ENCODE assay signal across 18 cellular contexts in genomic region chr22:32661737-32662586, GRCh38.
DNase-seq lines count a peak whose midpoint lies in the region; ATAC-seq and TF ChIP-seq lines count a peak whose summit lies in the region.
"Had no signal": no experiment of that assay in that cellular context is flagged by ENCODE, and none has a peak within 500 bp of the region (broad histone marks: within the 10 kb centered on the region; RNA-seq: fewer than 3 reads in every experiment).

No MANE protein-coding gene starts in this region.

- H3K4me3 ChIP-seq in heart left ventricle (no peak overlapping the region), right atrium auricular region (no peak overlapping the region), cardiac fibroblast (replicated peaks in 1 of 2; ENCODE audit: low read depth in 2 of 2, low read length in 2 of 2) (no peak overlapping the region), vagina (no peak overlapping the region)
- H3K4me3 ChIP-seq: upper lobe of left lung had no signal

- H3K27ac ChIP-seq in heart left ventricle (peak overlapping the region in 8 of 12 donors; percentile 18 to 69 (median 37)), right atrium auricular region (peak overlapping the region in 1 of 2 donors; percentile 53), vagina (peak overlapping the region; percentile 42)
- H3K27ac ChIP-seq: KMS-11 had no signal

- DNase-seq in heart left ventricle: no peak
- no peak for DNase-seq in right atrium auricular region (ENCODE audit: low spot score)
- DNase-seq in cardiac fibroblast (ENCODE audit: low read depth in 2 of 2): peak; percentile 15 to 52
- DNase-seq in hepatic stellate cell (ENCODE audit: low spot score): peak; percentile 54
- no peak for DNase-seq in vagina (ENCODE audit: extremely low spot score in 2 of 2)
- DNase-seq in posterior cingulate gyrus: no peak
- DNase-seq: activated CD4-positive, alpha-beta T cell treated with anti-CD3 and anti-CD28 coated beads for 1 hour; activated CD8-positive, alpha-beta memory T cell treated with anti-CD3 and anti-CD28 coated beads, Interleukin-2, amount 50 U/mL, for 48 hours; activated naive CD4-positive, alpha-beta T cell treated with Interleukin-2 at 50 U/mL for 16 hours; effector CD8-positive, alpha-beta T cell; NCI-H1417; NK-92 treated with Interleukin-12 subunit alpha and Interleukin-12 subunit beta, amount 100 ng/mL, for 24 hours; small intestine; upper lobe of left lung had no signal

- H3K36me3 ChIP-seq in heart left ventricle: no peaks in the 10 kb centered on the region
- H3K36me3 ChIP-seq in right atrium auricular region: no peaks in the 10 kb centered on the region
- no peaks in the 10 kb centered on the region for H3K36me3 ChIP-seq in vagina
- H3K36me3 ChIP-seq: upper lobe of left lung had no signal

- no peak for TF ChIP-seq CTCF in heart left ventricle (IDR thresholded peaks at IDR 0.05)
- TF ChIP-seq CTCF in right atrium auricular region (IDR thresholded peaks at IDR 0.05): no peak
- TF ChIP-seq CTCF in cardiac fibroblast (IDR thresholded peaks at IDR 0.05; ENCODE audit: low read depth, low read length): no peak
- no peak for TF ChIP-seq CTCF in vagina (IDR thresholded peaks at IDR 0.05)

- TF ChIP-seq POLR2A in heart left ventricle (IDR thresholded peaks at IDR 0.05) (no peak), vagina (IDR thresholded peaks at IDR 0.05) (no peak)

- WGBS in heart left ventricle, 4 donors: 70 to 72% (median 71%) methylated on average over 9 of the region's 9 CpGs

- ATAC-seq in heart left ventricle: no peak
- no peak for ATAC-seq in HG03457 (IDR thresholded peaks at IDR 0.05; ENCODE audit: unreplicated experiment)
- ATAC-seq in GM21360 (IDR thresholded peaks at IDR 0.05; ENCODE audit: unreplicated experiment): no peak
- ATAC-seq: stimulated activated effector memory CD8-positive, alpha-beta T cell treated with anti-CD3 and anti-CD28 coated beads, Interleukin-12 subunit alpha, Interleukin-12 subunit beta, amount 100 ng/mL, for 72 hours had no signal

- peaks cover 0 to 27% (median 0%) of the 10 kb centered on the region in 12 donors for H3K4me1 ChIP-seq in heart left ventricle
- H3K4me1 ChIP-seq in right atrium auricular region: peaks cover 0 to 12% of the 10 kb centered on the region in 2 donors
- peaks cover 5% of the 10 kb centered on the region for H3K4me1 ChIP-seq in vagina

- H3K27me3 ChIP-seq in heart left ventricle (no peaks in the 10 kb centered on the region), right atrium auricular region (no peaks in the 10 kb centered on the region), vagina (no peaks in the 10 kb centered on the region)
- H3K27me3 ChIP-seq: upper lobe of left lung had no signal

- intact Hi-C loops in heart left ventricle (cut with DNase I): loop anchor here in 8 of 10 donors (2.0 to 10.0 kb wide), 11 partner anchors 103 to 340 kb away; no protein-coding TSS in a partner anchor
- intact Hi-C loops in vagina (cut with DNase I): no loop called here
- intact Hi-C loops in posterior cingulate gyrus (cut with DNase I): loop anchor here (5.0 kb wide), 1 partner anchor 325 kb away; no protein-coding TSS in a partner anchor

- H3K9me3 ChIP-seq in heart left ventricle: no peaks in the 10 kb centered on the region
- H3K9me3 ChIP-seq in right atrium auricular region: no peaks in the 10 kb centered on the region
- H3K9me3 ChIP-seq in vagina: no peaks in the 10 kb centered on the region
- H3K9me3 ChIP-seq: upper lobe of left lung had no signal

Comparison
In these comparisons a context has a peak if more than half of its experiments do, and no peak if none do; other contexts are left out.
1. DNase-seq: peak in cardiac fibroblast (2 of 2) and hepatic stellate cell (single experiment); none in heart left ventricle (0 of 5), right atrium auricular region (single experiment), vagina (0 of 2) and posterior cingulate gyrus (0 of 10).